In genomic region chr3:138174421-138175122, GRCh38 we compare ENCODE assay signal across 8 cellular contexts.
DNase-seq lines count a peak whose midpoint lies in the region; ATAC-seq and TF ChIP-seq lines count a peak whose summit lies in the region.

Gene DBR1 (minus strand): TSS chr3:138174921. CDS start chr3:138174795, 126 bp downstream.

- no peaks in the 10 kb centered on the region for H3K9me3 Mint-ChIP-seq in central memory CD8-positive, alpha-beta T cell

- peak within 1 kb of the TSS; percentile 98 for H3K27ac Mint-ChIP-seq in central memory CD8-positive, alpha-beta T cell (ENCODE audit: low read depth)

- H3K27me3 Mint-ChIP-seq in central memory CD8-positive, alpha-beta T cell, result peaks cover 9% of the 10 kb centered on the region

- DNase-seq in AG09319 (ENCODE audit: extremely low read depth, low read depth) (peak; percentile 43), NCI-H226 (peak; percentile 72), inferior parietal cortex (ENCODE audit: extremely low spot score) (peak; percentile 87)
- DNase-seq in activated CD4-positive, CD25-positive, alpha-beta regulatory T cell (lab: John Stamatoyannopoulos, UW), result peak; percentile 41 to 69 (median 59)
- peak; percentile 58 to 59 for DNase-seq in central memory CD8-positive, alpha-beta T cell (ENCODE audit: low spot score in 2 of 2)
- peak; percentile 56 to 63 for DNase-seq in stimulated activated CD4-positive, alpha-beta T cell treated with anti-CD3 and anti-CD28 coated beads, Interleukin-12 subunit alpha, Interleukin-12 subunit beta, amount 100 ng/mL, for 24 hours (ENCODE audit: low read depth in 2 of 2)

- TF ChIP-seq CTCF in AG09319 (IDR thresholded peaks at IDR 0.05; ENCODE audit: low read depth, low read length), result no peak

- ATAC-seq in GM19023 (IDR thresholded peaks at IDR 0.05; ENCODE audit: unreplicated experiment) (peak; percentile 91), HG03196 (IDR thresholded peaks at IDR 0.05; ENCODE audit: unreplicated experiment) (peak; percentile 88)
- peak; percentile 86 for ATAC-seq in central memory CD8-positive, alpha-beta T cell (replicated peaks; ENCODE audit: extremely low read depth, poor library complexity, severe bottlenecking)

- H3K4me1 Mint-ChIP-seq in central memory CD8-positive, alpha-beta T cell, result peaks cover 42% of the 10 kb centered on the region

- peaks cover 20% of the 10 kb centered on the region for H3K36me3 Mint-ChIP-seq in central memory CD8-positive, alpha-beta T cell (ENCODE audit: insufficient read depth)

- peak within 1 kb of the TSS; percentile 89 for H3K4me3 Mint-ChIP-seq in central memory CD8-positive, alpha-beta T cell

Comparison
In these comparisons a context has a peak if more than half of its experiments do, and no peak if none do; other contexts are left out.
1. Peak in every context shown above with its lines: DNase-seq and ATAC-seq.